In genomic region chr4:152038238-152038637, GRCh38 we compare ENCODE assay signal across 20 cellular contexts.
DNase-seq lines count a peak whose midpoint lies in the region; ATAC-seq and TF ChIP-seq lines count a peak whose summit lies in the region.
"Had no signal": no experiment of that assay in that cellular context is flagged by ENCODE, and none has a peak within 500 bp of the region (broad histone marks: within the 10 kb centered on the region; RNA-seq: fewer than 3 reads in every experiment).

No MANE protein-coding gene starts in this region.

- no peaks in the 10 kb centered on the region for H3K27me3 ChIP-seq in thoracic aorta (replicated peaks; ENCODE audit: insufficient read depth)
- H3K27me3 ChIP-seq: BE2C, left lung, stomach had no signal

- ATAC-seq in thoracic aorta (ENCODE audit: insufficient number of reproducible peaks, low FRiP score, low read depth) (peak; percentile 82), GM21423 (IDR thresholded peaks at IDR 0.05; ENCODE audit: unreplicated experiment) (no peak)
- ATAC-seq: activated T-cell treated with anti-CD3 and anti-CD28 coated beads, Interleukin-2, amount 50 U/mL, for 72 hours; left lung had no signal

- no peak overlapping the region for H3K4me3 ChIP-seq in thoracic aorta
- H3K4me3 ChIP-seq: left lung, stomach had no signal

- DNase-seq in M059J (ENCODE audit: low read depth) (peak; percentile 83), epithelial cell of prostate (ENCODE audit: low read depth, low spot score) (peak; percentile 14), kidney tubule cell (ENCODE audit: low spot score) (peak; percentile 10), thoracic aorta (ENCODE audit: low spot score) (no peak), AML-193 (lab: John Stamatoyannopoulos, UW) (no peak)
- no peak for DNase-seq in activated T-cell treated with anti-CD3 and anti-CD28 coated beads, Interleukin-2, amount 50 U/mL, for 48 hours
- DNase-seq: activated CD4-positive, alpha-beta memory T cell treated with anti-CD3 and anti-CD28 coated beads for 36 hours; activated T-cell treated with anti-CD3 and anti-CD28 coated beads, Interleukin-2, amount 50 U/mL, for 72 hours; BE2C; effector memory CD4-positive, alpha-beta T cell; GF-D8; KBM-7; left lung; NCI-H2081; NCI-H524 treated with DMSO at 0.1 percent for 48 hours; occipital lobe; SHP77; stomach had no signal

- H3K27ac ChIP-seq in epithelial cell of prostate (no peak overlapping the region), thoracic aorta (peak overlapping the region; percentile 58 to 61)
- H3K27ac ChIP-seq: left lung, VCaP had no signal

- no peaks in the 10 kb centered on the region for H3K9me3 ChIP-seq in thoracic aorta
- H3K9me3 ChIP-seq: BE2C, left lung had no signal

- no peak for TF ChIP-seq CTCF in thoracic aorta (IDR thresholded peaks at IDR 0.05)

- H3K4me1 ChIP-seq in thoracic aorta (ENCODE audit: control insufficient read depth in 1 of 2, low read depth in 2 of 2), result peaks cover 0 to 38% of the 10 kb centered on the region in 2 donors
- H3K4me1 ChIP-seq: BE2C, left lung had no signal

- no peaks in the 10 kb centered on the region for H3K36me3 ChIP-seq in thoracic aorta
- H3K36me3 ChIP-seq: BE2C, left lung, stomach had no signal

Comparison
In these comparisons a context has a peak if more than half of its experiments do, and no peak if none do; other contexts are left out.
1. DNase-seq: peak in M059J (single experiment), epithelial cell of prostate (single experiment) and kidney tubule cell (single experiment); none in thoracic aorta (single experiment), activated T-cell treated with anti-CD3 and anti-CD28 coated beads, Interleukin-2, amount 50 U/mL, for 48 hours (0 of 2) and AML-193 (0 of 2).